Comparison of ENCODE assay signal across 16 cellular contexts in the genomic region with DNA sequence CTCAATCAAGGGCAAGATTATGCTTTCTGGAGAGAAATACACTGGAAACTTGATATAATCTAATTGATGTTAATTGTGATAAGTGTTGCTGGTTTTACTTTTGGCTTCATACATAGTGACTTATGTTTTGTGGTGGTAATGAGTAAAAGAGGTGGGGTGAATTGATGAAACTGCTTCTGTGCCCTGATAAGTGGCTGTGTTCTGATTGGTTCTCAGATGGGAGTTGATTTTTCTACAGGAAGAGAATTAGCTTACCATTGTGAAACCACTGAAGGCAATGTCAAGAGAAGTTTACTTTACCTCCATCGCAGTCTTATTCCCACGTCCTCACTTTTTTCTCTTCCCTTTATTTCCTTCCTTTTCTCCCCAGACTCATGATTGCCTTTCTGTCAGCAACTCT. TPM values are rescaled to one million over a fixed set of nuclear protein-coding genes. Genes with fewer than 3 reads are reported as not detected.
DNase-seq lines count a peak whose midpoint lies in the region; ATAC-seq and TF ChIP-seq lines count a peak whose summit lies in the region.
"Had no signal": no experiment of that assay in that cellular context is flagged by ENCODE, and none has a peak within 500 bp of the region (broad histone marks: within the 10 kb centered on the region; RNA-seq: fewer than 3 reads in every experiment).

No MANE protein-coding gene starts in this region.

- no peaks in the 10 kb centered on the region for H3K27me3 Mint-ChIP-seq in activated CD4-positive, alpha-beta memory T cell treated with anti-CD3 and anti-CD28 coated beads for 36 hours

- no peaks in the 10 kb centered on the region for H3K36me3 Mint-ChIP-seq in activated CD4-positive, alpha-beta memory T cell treated with anti-CD3 and anti-CD28 coated beads for 36 hours

- no peak for TF ChIP-seq RAD21 in SK-N-SH (IDR thresholded peaks at IDR 0.05; ENCODE audit: low read length)

- no peaks in the 10 kb centered on the region for H3K9me2 ChIP-seq in SK-N-SH

- no peak overlapping the region for H3K27ac Mint-ChIP-seq in activated CD4-positive, alpha-beta memory T cell treated with anti-CD3 and anti-CD28 coated beads for 36 hours

- no peak for ATAC-seq in SK-N-SH treated with all-trans-retinoic acid at 6 μM for 48 hours

- no peak overlapping the region for H3K4me3 Mint-ChIP-seq in activated CD4-positive, alpha-beta memory T cell treated with anti-CD3 and anti-CD28 coated beads for 36 hours

- H3K27ac ChIP-seq in SK-N-SH (ENCODE audit: low read depth in 2 of 2, low read length in 1 of 2) = peak overlapping the region; percentile 50 to 61; a peak in 2 of 4 replicates
- H3K27ac ChIP-seq in suprapubic skin = peak overlapping the region; percentile 64
- H3K27ac ChIP-seq: BLaER1 treated with 17β-estradiol and CSF1 and Interleukin-3, amounts not matched to agents 10 nM and 100 nM had no signal

- no peaks in the 10 kb centered on the region for H3K4me1 Mint-ChIP-seq in activated CD4-positive, alpha-beta memory T cell treated with anti-CD3 and anti-CD28 coated beads for 36 hours (ENCODE audit: low read depth)

- H3K4me1 ChIP-seq in SK-N-SH (ENCODE audit: control insufficient read depth in 1 of 2, insufficient read depth in 2 of 2, low read depth in 1 of 2, low read length in 1 of 2) = peaks cover 0 to 2% of the 10 kb centered on the region in 2 experiments; a peak in 1 of 4 replicates
- peaks cover 43% of the 10 kb centered on the region for H3K4me1 ChIP-seq in suprapubic skin
- H3K4me1 ChIP-seq: BLaER1 treated with 17β-estradiol and CSF1 and Interleukin-3, amounts not matched to agents 10 nM and 100 nM had no signal

- intact Hi-C loops in activated CD4-positive, alpha-beta memory T cell treated with anti-CD3 and anti-CD28 coated beads for 36 hours (cut with micrococcal nuclease) = no loop called here

- CTCF ChIA-PET in SK-N-SH (lab: Yijun Ruan, JAX) = no interaction called here
- CTCF ChIA-PET in activated CD4-positive, alpha-beta memory T cell treated with anti-CD3 and anti-CD28 coated beads for 36 hours (lab: Charles Lee) = no interaction called here

- POLR2A ChIA-PET in SK-N-SH (lab: Yijun Ruan, JAX) = no interaction called here
- POLR2A ChIA-PET in activated CD4-positive, alpha-beta memory T cell treated with anti-CD3 and anti-CD28 coated beads for 36 hours (lab: Charles Lee) = no interaction called here

- no peak overlapping the region for H2AFZ ChIP-seq in SK-N-SH (ENCODE audit: low read depth)

- no peaks in the 10 kb centered on the region for H3K9me3 ChIP-seq in SK-N-SH
- no peaks in the 10 kb centered on the region for H3K9me3 ChIP-seq in suprapubic skin
- H3K9me3 ChIP-seq: BLaER1 treated with 17β-estradiol and CSF1 and Interleukin-3, amounts not matched to agents 10 nM and 100 nM had no signal

- no peak overlapping the region for H3K4me2 ChIP-seq in SK-N-SH
- H3K4me2 ChIP-seq: BLaER1 treated with 17β-estradiol and CSF1 and Interleukin-3, amounts not matched to agents 10 nM and 100 nM had no signal

- H3K27me3 ChIP-seq in SK-N-SH (ENCODE audit: insufficient read depth) (no peaks in the 10 kb centered on the region), suprapubic skin (no peaks in the 10 kb centered on the region)
- H3K27me3 ChIP-seq: BLaER1 treated with 17β-estradiol and CSF1 and Interleukin-3, amounts not matched to agents 10 nM and 100 nM had no signal

- no peak overlapping the region for H3K9ac ChIP-seq in SK-N-SH
- H3K9ac ChIP-seq: BLaER1 treated with 17β-estradiol and CSF1 and Interleukin-3, amounts not matched to agents 10 nM and 100 nM had no signal

- no peak for DNase-seq in SK-N-SH
- DNase-seq in amniotic epithelial cell (ENCODE audit: low read depth) = peak; percentile 93
- peak; percentile 87 for DNase-seq in iris pigment epithelial cell (ENCODE audit: low read depth)
- no peak for DNase-seq in suprapubic skin (ENCODE audit: low spot score in 2 of 2)
- DNase-seq in activated CD4-positive, alpha-beta memory T cell treated with anti-CD3 and anti-CD28 coated beads for 36 hours = no peak
- no peak for DNase-seq in NCI-H1694 (lab: John Stamatoyannopoulos, UW)
- DNase-seq in activated CD4-positive, alpha-beta T cell treated with anti-CD3 and anti-CD28 coated beads for 4 hours = no peak
- DNase-seq: 8988T, H7, Kasumi-1, NCI-H1436, NCI-H2081, NCI-H524, RPMI8226 had no signal

- no peaks in the 10 kb centered on the region for H3K79me2 ChIP-seq in SK-N-SH (ENCODE audit: insufficient read depth)

- 85% methylated on average over 2 of the region's 2 CpGs for WGBS in SK-N-SH (ENCODE audit: low lambda C conversion rate)
- WGBS in suprapubic skin = 45% methylated on average over 2 of the region's 2 CpGs

- H4K20me1 ChIP-seq in SK-N-SH (ENCODE audit: insufficient read depth) = no peaks in the 10 kb centered on the region
- H4K20me1 ChIP-seq: BLaER1 treated with 17β-estradiol and CSF1 and Interleukin-3, amounts not matched to agents 10 nM and 100 nM had no signal

- H3K9me3 Mint-ChIP-seq in activated CD4-positive, alpha-beta memory T cell treated with anti-CD3 and anti-CD28 coated beads for 36 hours = peaks cover 2% of the 10 kb centered on the region

- H3K36me3 ChIP-seq in SK-N-SH (replicated peaks in 1 of 2; ENCODE audit: control insufficient read depth in 1 of 2, insufficient read depth in 2 of 2, low read length in 1 of 2) = no peaks in the 10 kb centered on the region
- no peaks in the 10 kb centered on the region for H3K36me3 ChIP-seq in suprapubic skin
- H3K36me3 ChIP-seq: BLaER1 treated with 17β-estradiol and CSF1 and Interleukin-3, amounts not matched to agents 10 nM and 100 nM had no signal

- H3K4me3 ChIP-seq in SK-N-SH (ENCODE audit: low read depth in 2 of 2, low read length in 1 of 2) (no peak overlapping the region), suprapubic skin (no peak overlapping the region)
- H3K4me3 ChIP-seq: BLaER1 treated with 17β-estradiol and CSF1 and Interleukin-3, amounts not matched to agents 10 nM and 100 nM had no signal

- TF ChIP-seq EP300 in SK-N-SH (IDR thresholded peaks at IDR 0.05; ENCODE audit: borderline replicate concordance in 1 of 2, low read depth in 1 of 2, low read length in 1 of 2) = no peak
- TF ChIP-seq EP300 in suprapubic skin (IDR thresholded peaks at IDR 0.05) = no peak

- no peak for TF ChIP-seq POLR2A in suprapubic skin (IDR thresholded peaks at IDR 0.05)

- TF ChIP-seq CTCF in SK-N-SH (IDR thresholded peaks at IDR 0.05) (no peak), suprapubic skin (IDR thresholded peaks at IDR 0.05) (no peak)

- no peaks in the 10 kb centered on the region for H3F3A ChIP-seq in SK-N-SH (replicated peaks; ENCODE audit: insufficient read depth)

TF ChIP-seq in SK-N-SH, 30 proteins besides CTCF, POLR2A, EP300 and RAD21 (continues in another document):
- TF ChIP-seq SMC3 (IDR thresholded peaks at IDR 0.05; ENCODE audit: low read depth, low read length) = no peak
- no peak for TF ChIP-seq JUND (IDR thresholded peaks at IDR 0.05)
- TF ChIP-seq RCOR1 (IDR thresholded peaks at IDR 0.05; ENCODE audit: low read length) = no peak
- TF ChIP-seq NFIC (IDR thresholded peaks at IDR 0.05; ENCODE audit: borderline replicate concordance) = no peak
- TF ChIP-seq EZH2phosphoT487 (IDR thresholded peaks at IDR 0.05; ENCODE audit: borderline replicate concordance, low read depth) = no peak
- no peak for TF ChIP-seq YY1 (IDR thresholded peaks at IDR 0.05; ENCODE audit: low read depth)

TF ChIP-seq in SK-N-SH treated with all-trans-retinoic acid at 6 μM for 48 hours, 23 proteins besides CTCF, POLR2A, EP300 and RAD21:
- TF ChIP-seq SNAI2 (CRISPR knock-in tag; IDR thresholded peaks at IDR 0.05) = no peak

RNA-seq across cellular contexts. Expression of a gene that starts 23.8 kb away (rescaled TPM):
- polyA plus RNA-seq in SK-N-SH (2012; rRNA removed) = 6.4 and 10.8 TPM in 2 replicates
- polyA plus RNA-seq in SK-N-SH (2012; cell fraction: cytosol; rRNA removed) = 11.0 and 14.2 TPM in 2 replicates
- 1.8 and 6.0 TPM in 2 replicates for polyA plus RNA-seq in SK-N-SH (2012; cell fraction: nucleus; rRNA removed)
- 100 to 1,000 TPM; 189 to 746 (median 494) TPM for total RNA-seq in suprapubic skin
- under 1 TPM; 0.65 to 0.74 TPM for total RNA-seq in activated CD4-positive, alpha-beta memory T cell treated with anti-CD3 and anti-CD28 coated beads for 36 hours

Comparison
In these comparisons a context has a peak if more than half of its experiments do, and no peak if none do; other contexts are left out.
1. DNase-seq: peak in amniotic epithelial cell (single experiment) and iris pigment epithelial cell (single experiment); none in SK-N-SH (single experiment), suprapubic skin (0 of 2), activated CD4-positive, alpha-beta memory T cell treated with anti-CD3 and anti-CD28 coated beads for 36 hours (single experiment), NCI-H1694 (single experiment) and activated CD4-positive, alpha-beta T cell treated with anti-CD3 and anti-CD28 coated beads for 4 hours (0 of 2).
2. RNA of a gene that starts 23.8 kb away (total RNA-seq): 189 to 746 TPM in suprapubic skin; 0.65 to 0.74 TPM in activated CD4-positive, alpha-beta memory T cell treated with anti-CD3 and anti-CD28 coated beads for 36 hours; every median in the first group is over 100 times any median in the second.